In genomic region chr3:169662215-169663070, GRCh38 we compare ENCODE assay signal across 8 cellular contexts.
DNase-seq lines count a peak whose midpoint lies in the region; ATAC-seq lines count a peak whose summit lies in the region.

No MANE protein-coding gene starts in this region.

- H3K27ac ChIP-seq in iPS DF 6.9 (ENCODE audit: low read length) = no peak overlapping the region

- ATAC-seq in GM21360 (IDR thresholded peaks at IDR 0.05; ENCODE audit: unreplicated experiment) = peak; percentile 68

- no peaks in the 10 kb centered on the region for H3K36me3 ChIP-seq in NT2/D1 (ENCODE audit: insufficient read depth, insufficient read length, low read length)
- no peaks in the 10 kb centered on the region for H3K36me3 ChIP-seq in iPS DF 6.9 (ENCODE audit: control insufficient read depth, insufficient read depth, low read length)

- WGBS in iPS DF 6.9 (ENCODE audit: insufficient coverage, insufficient read length) = no CpG with 5 or more reads among the region's 82 CpGs

- H3K4me1 ChIP-seq in NT2/D1 (ENCODE audit: insufficient read depth, insufficient read length) = peaks cover 11% of the 10 kb centered on the region
- H3K4me1 ChIP-seq in iPS DF 6.9 (ENCODE audit: control insufficient read depth, insufficient read depth, low read length) = peaks cover 2% of the 10 kb centered on the region; the same call in 1 of the 2 replicates

- DNase-seq in D341Med (ENCODE audit: low spot score) (peak; percentile 86), HK-2 (ENCODE audit: unreplicated experiment) (peak; percentile 75), NT2/D1 (ENCODE audit: low read depth, low spot score) (no peak), astrocyte of the hippocampus (ENCODE audit: low read depth, low spot score) (peak; percentile 85), iPS DF 6.9 (ENCODE audit: low read depth, low spot score) (no peak), retina (peak; percentile 93), NAMALWA (ENCODE audit: low spot score) (no peak)

- no peaks in the 10 kb centered on the region for H3K9me3 ChIP-seq in NT2/D1 (ENCODE audit: insufficient read depth, low read length)
- no peaks in the 10 kb centered on the region for H3K9me3 ChIP-seq in iPS DF 6.9 (ENCODE audit: control insufficient read depth, insufficient read depth, low read length)

- H3K4me3 ChIP-seq in NT2/D1 (ENCODE audit: insufficient read length, low read depth) = peak overlapping the region; percentile 67
- peak overlapping the region; percentile 78; the same call in 1 of the 2 replicates for H3K4me3 ChIP-seq in iPS DF 6.9 (ENCODE audit: low read length)

- peaks cover 83% of the 10 kb centered on the region for H3K27me3 ChIP-seq in NT2/D1 (ENCODE audit: insufficient read depth, insufficient read length)
- H3K27me3 ChIP-seq in iPS DF 6.9 (ENCODE audit: control insufficient read depth, insufficient read depth, low read length) = peaks cover 56% of the 10 kb centered on the region

- H3K9ac ChIP-seq in NT2/D1 (ENCODE audit: insufficient read length, low read depth) = peak overlapping the region; percentile 62

Comparison
In these comparisons a context has a peak if more than half of its experiments do, and no peak if none do; other contexts are left out.
1. DNase-seq: peak in D341Med (single experiment), HK-2 (single experiment), astrocyte of the hippocampus (single experiment) and retina (single experiment); none in NT2/D1 (single experiment), iPS DF 6.9 (single experiment) and NAMALWA (single experiment).